In the genomic region with DNA sequence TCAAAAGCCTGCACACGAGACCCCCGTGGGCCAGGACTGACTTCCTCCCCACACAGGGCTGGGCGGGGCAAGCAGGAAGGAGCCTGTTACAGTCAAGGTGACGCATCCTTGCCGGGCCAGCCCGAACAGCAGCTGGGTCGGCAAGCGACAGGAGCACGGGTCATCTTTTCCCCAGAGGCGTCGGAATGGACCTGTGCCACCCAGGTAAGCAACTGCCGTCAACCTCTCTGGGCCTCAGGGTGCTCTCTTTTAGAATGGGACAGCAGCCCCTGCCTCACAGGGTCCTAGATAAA, we compare ENCODE assay signal across 9 cellular contexts. TPM values are rescaled to one million over a fixed set of nuclear protein-coding genes. Genes with fewer than 3 reads are reported as not detected.
DNase-seq lines count a peak whose midpoint lies in the region; ATAC-seq and TF ChIP-seq lines count a peak whose summit lies in the region.
"Had no signal": no experiment of that assay in that cellular context is flagged by ENCODE, and none has a peak within 500 bp of the region (broad histone marks: within the 10 kb centered on the region; RNA-seq: fewer than 3 reads in every experiment).

A gene with protein sequence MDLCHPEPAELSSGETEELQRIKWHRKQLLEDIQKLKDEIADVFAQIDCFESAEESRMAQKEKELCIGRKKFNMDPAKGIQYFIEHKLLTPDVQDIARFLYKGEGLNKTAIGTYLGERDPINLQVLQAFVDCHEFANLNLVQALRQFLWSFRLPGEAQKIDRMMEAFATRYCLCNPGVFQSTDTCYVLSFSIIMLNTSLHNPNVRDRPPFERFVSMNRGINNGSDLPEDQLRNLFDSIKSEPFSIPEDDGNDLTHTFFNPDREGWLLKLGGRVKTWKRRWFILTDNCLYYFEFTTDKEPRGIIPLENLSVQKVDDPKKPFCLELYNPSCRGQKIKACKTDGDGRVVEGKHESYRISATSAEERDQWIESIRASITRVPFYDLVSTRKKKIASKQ (plus strand): TSS at position 124 of the 293 bp plus-strand sequence. CDS start 62 bp downstream, at position 186.

- H3K27ac Mint-ChIP-seq in T-helper 17 cell = peak within 1 kb of the TSS; percentile 100
- H3K27ac Mint-ChIP-seq in naive thymus-derived CD4-positive, alpha-beta T cell = peak within 1 kb of the TSS; percentile 90 to 99 (median 98)

- peaks cover 16 to 27% of the 10 kb centered on the region in 2 donors for H3K4me1 ChIP-seq in naive thymus-derived CD4-positive, alpha-beta T cell (ENCODE audit: control insufficient read depth in 2 of 2, insufficient read depth in 2 of 2, low read length in 2 of 2)
- H3K4me1 ChIP-seq in suprapubic skin = no peaks in the 10 kb centered on the region
- H3K4me1 ChIP-seq in uterus = peaks cover 0 to 7% of the 10 kb centered on the region in 2 donors
- H3K4me1 ChIP-seq in GM23248 (ENCODE audit: insufficient read depth) = no peaks in the 10 kb centered on the region

- no peak for TF ChIP-seq CTCF in GM20000 (IDR thresholded peaks at IDR 0.05; ENCODE audit: extremely low read depth, missing control alignments)
- TF ChIP-seq CTCF in suprapubic skin (IDR thresholded peaks at IDR 0.05) = no peak
- no peak for TF ChIP-seq CTCF in uterus (IDR thresholded peaks at IDR 0.05)

- H3K36me3 Mint-ChIP-seq in T-helper 17 cell (ENCODE audit: low read depth) = peaks cover 12% of the 10 kb centered on the region
- peaks cover 0 to 34% (median 17%) of the 10 kb centered on the region in 5 donors for H3K36me3 Mint-ChIP-seq in naive thymus-derived CD4-positive, alpha-beta T cell

- H3K79me2 ChIP-seq in GM23248 (ENCODE audit: insufficient read depth) = no peaks in the 10 kb centered on the region

- H3F3A ChIP-seq in GM23248 (ENCODE audit: insufficient read depth) = no peaks in the 10 kb centered on the region

- H3K27me3 Mint-ChIP-seq in T-helper 17 cell = no peaks in the 10 kb centered on the region
- no peaks in the 10 kb centered on the region for H3K27me3 Mint-ChIP-seq in naive thymus-derived CD4-positive, alpha-beta T cell

- POLR2A ChIA-PET in naive thymus-derived CD4-positive, alpha-beta T cell (lab: Charles Lee) = interaction anchor here (1.0 to 8.6 kb wide), 16 partner anchors 9 to 204 kb away, joined by 3 to 57 read pairs (median 4); a partner anchor contains a TSS

- H3K9me3 Mint-ChIP-seq in naive thymus-derived CD4-positive, alpha-beta T cell = no peaks in the 10 kb centered on the region

- peak within 1 kb of the TSS; percentile 99 for H3K4me3 Mint-ChIP-seq in T-helper 17 cell
- H3K4me3 Mint-ChIP-seq in naive thymus-derived CD4-positive, alpha-beta T cell = peak within 1 kb of the TSS; percentile 90 to 98 (median 96)

- intact Hi-C loops in naive thymus-derived CD4-positive, alpha-beta T cell (cut with micrococcal nuclease) = loop anchor here in 1 of 2 donors (1.0 to 10.0 kb wide), 2 partner anchors 15 to 392 kb away; a partner anchor contains a TSS
- intact Hi-C loops in uterus (cut with DNase I; ENCODE audit: low total_unique reads) = no loop called here

- H2AFZ ChIP-seq in GM23248 = no peak within 1 kb of the TSS

- WGBS in adipose tissue, 3 donors = 24 to 38% (median 34%) methylated on average over 12 of the region's 12 CpGs
- 22% methylated on average over 11 of the region's 12 CpGs for WGBS in suprapubic skin
- 44 to 47% methylated on average over 12 of the region's 12 CpGs for WGBS in GM23248 (ENCODE audit: low coverage in 1 of 2, low lambda C conversion rate in 2 of 2, missing lambda C conversion rate in 2 of 2), 2 experiments

- H3K36me3 ChIP-seq in naive thymus-derived CD4-positive, alpha-beta T cell (ENCODE audit: control insufficient read depth in 2 of 3, insufficient read depth in 3 of 3, low read length in 3 of 3) = peaks cover 0 to 33% (median 5%) of the 10 kb centered on the region in 3 experiments
- H3K36me3 ChIP-seq in suprapubic skin (no peaks in the 10 kb centered on the region), uterus (no peaks in the 10 kb centered on the region), GM23248 (ENCODE audit: low read depth) (no peaks in the 10 kb centered on the region)

- peak; percentile 79 for ATAC-seq in T-helper 17 cell
- peak; percentile 78 for ATAC-seq in naive thymus-derived CD4-positive, alpha-beta T cell

- TF ChIP-seq EP300 in suprapubic skin (IDR thresholded peaks at IDR 0.05) = no peak

- H3K4me1 Mint-ChIP-seq in T-helper 17 cell = peaks cover 46% of the 10 kb centered on the region
- H3K4me1 Mint-ChIP-seq in naive thymus-derived CD4-positive, alpha-beta T cell = peaks cover 41 to 83% (median 62%) of the 10 kb centered on the region in 7 donors

- TF ChIP-seq POLR2A in suprapubic skin (IDR thresholded peaks at IDR 0.05) (no peak), uterus (IDR thresholded peaks at IDR 0.05) (no peak)

- no peak within 1 kb of the TSS for H3K9ac ChIP-seq in GM23248

- H3K4me2 ChIP-seq in GM23248 (ENCODE audit: unreplicated experiment) = no peak within 1 kb of the TSS

- H3K27ac ChIP-seq in adipose tissue (ENCODE audit: low read depth, low read length) (no peak within 1 kb of the TSS), suprapubic skin (peak within 1 kb of the TSS; percentile 52), uterus (no peak within 1 kb of the TSS), GM23248 (no peak within 1 kb of the TSS)
- peak within 1 kb of the TSS; percentile 85 for H3K27ac ChIP-seq in naive thymus-derived CD4-positive, alpha-beta T cell (ENCODE audit: low read depth, low read length)

- in situ Hi-C loops in GM23248 (cut with MboI) = no loop called here

- H4K20me1 ChIP-seq in GM23248 (ENCODE audit: insufficient read depth) = no peaks in the 10 kb centered on the region

- H3K27me3 ChIP-seq in naive thymus-derived CD4-positive, alpha-beta T cell (ENCODE audit: control insufficient read depth in 2 of 2, insufficient read depth in 2 of 2, low read length in 2 of 2) = no peaks in the 10 kb centered on the region
- H3K27me3 ChIP-seq in suprapubic skin (peaks cover 63% of the 10 kb centered on the region), uterus (no peaks in the 10 kb centered on the region), GM23248 (replicated peaks; ENCODE audit: insufficient read depth) (no peaks in the 10 kb centered on the region)

- peak within 1 kb of the TSS; percentile 89 for H3K4me3 ChIP-seq in naive thymus-derived CD4-positive, alpha-beta T cell (ENCODE audit: low read length)
- H3K4me3 ChIP-seq in suprapubic skin (peak within 1 kb of the TSS; percentile 39), uterus (peak within 1 kb of the TSS in 1 of 2 donors; percentile 11), GM23248 (no peak within 1 kb of the TSS)

- DNase-seq in GM20000 (ENCODE audit: low spot score) = peak; percentile 80
- peak; percentile 50 to 62 (median 55) for DNase-seq in T-helper 17 cell
- peak; percentile 48 to 76 (median 67) for DNase-seq in naive thymus-derived CD4-positive, alpha-beta T cell
- no peak for DNase-seq in suprapubic skin (ENCODE audit: low spot score in 2 of 2)
- DNase-seq in uterus = no peak
- no peak for DNase-seq in GM23248
- no peak for DNase-seq in NCI-H1417 (lab: John Stamatoyannopoulos, UW)

- H3K9me2 ChIP-seq in GM23248 (ENCODE audit: insufficient read depth) = no peaks in the 10 kb centered on the region

- H3K9me3 ChIP-seq in T-helper 17 cell (ENCODE audit: control insufficient read depth, low read length, poor library complexity, severe bottlenecking) = no peaks in the 10 kb centered on the region
- no peaks in the 10 kb centered on the region for H3K9me3 ChIP-seq in naive thymus-derived CD4-positive, alpha-beta T cell (ENCODE audit: control insufficient read depth in 2 of 3, low read length in 3 of 3)
- H3K9me3 ChIP-seq in suprapubic skin = no peaks in the 10 kb centered on the region
- H3K9me3 ChIP-seq in uterus = no peaks in the 10 kb centered on the region
- H3K9me3 ChIP-seq in GM23248 (ENCODE audit: low read depth) = no peaks in the 10 kb centered on the region

- CTCF ChIA-PET in naive thymus-derived CD4-positive, alpha-beta T cell (lab: Charles Lee) = interaction anchor here (0.6 to 2.0 kb wide), 4 partner anchors 13 to 176 kb away, joined by 3 to 6 read pairs (median 6); no protein-coding TSS in a partner anchor

RNA-seq across cellular contexts. Expression of the gene that starts here (rescaled TPM):
- total RNA-seq in T-helper 17 cell = 10 to 100 TPM; 89.5 to 98.7 TPM
- 10 to 100 TPM in 2 of 3 donors, 1 to 10 TPM in 1; 1.9 to 18.1 (median 14.6) TPM for polyA plus RNA-seq in adipose tissue
- 100 to 1,000 TPM; 123 to 227 (median 214) TPM for total RNA-seq in naive thymus-derived CD4-positive, alpha-beta T cell
- 10 to 100 TPM; 49.5 to 71.1 TPM for polyA plus RNA-seq in naive thymus-derived CD4-positive, alpha-beta T cell
- total RNA-seq in suprapubic skin = 1 to 10 TPM in 3 of 4 donors, under 1 TPM in 1; 0.55 to 4.3 (median 2.7) TPM
- 10 to 100 TPM in 1 of 4 donors, 1 to 10 TPM in 3; 3.8 to 12.2 (median 5.9) TPM for total RNA-seq in uterus
- total RNA-seq in GM23248 (2014; rRNA removed; shearing (Covaris generic)) = not detected in 2 replicates
- polyA plus RNA-seq in GM23248 (2016; fragmentation: Nextera tagmentation; extraction: Ambion mirVana) = not detected in 2 replicates
- total RNA-seq: renal cortical epithelial cell had no signal

Comparison
In these comparisons a context has a peak if more than half of its experiments do, and no peak if none do; other contexts are left out.
1. RNA of the gene that starts here (total RNA-seq): 123 to 227 TPM in naive thymus-derived CD4-positive, alpha-beta T cell and 89.5 to 98.7 TPM in T-helper 17 cell; 3.8 to 12.2 TPM in uterus, 0.55 to 4.3 TPM in suprapubic skin and not detected in GM23248; every median in the first group is over 4 times any median in the second.
2. DNase-seq: peak in GM20000 (single experiment), T-helper 17 cell (3 of 3) and naive thymus-derived CD4-positive, alpha-beta T cell (9 of 9); none in suprapubic skin (0 of 2), uterus (0 of 2), GM23248 (single experiment) and NCI-H1417 (0 of 3).
3. H3K27ac ChIP-seq: peak in naive thymus-derived CD4-positive, alpha-beta T cell (single experiment) and suprapubic skin (single experiment); none in adipose tissue (single experiment), uterus (0 of 2) and GM23248 (single experiment).